31 cellular contexts compared by ENCODE assay signal in genomic region chr10:124045794-124046355, GRCh38. TPM values are rescaled to one million over a fixed set of nuclear protein-coding genes. Genes with fewer than 3 reads are reported as not detected.
DNase-seq lines count a peak whose midpoint lies in the region; FAIRE-seq and TF ChIP-seq lines count a peak whose summit lies in the region.
"Had no signal": no experiment of that assay in that cellular context is flagged by ENCODE, and none has a peak within 500 bp of the region (broad histone marks: within the 10 kb centered on the region; RNA-seq: fewer than 3 reads in every experiment).

No MANE protein-coding gene starts in this region.

- no peak overlapping the region for H3K27ac Mint-ChIP-seq in endothelial cell (ENCODE audit: unreplicated experiment)
- H3K27ac Mint-ChIP-seq: activated T-cell treated with anti-CD3 and anti-CD28 coated beads, Interleukin-2, amount 50 U/mL, for 24 hours; CD4-positive, alpha-beta T cell; nephron; T-helper 2 cell treated with Interferon-gamma antibody and Interleukin-4, amounts not matched to agents 5 μg/mL and 100 μg/mL, for 36 hours had no signal

- peaks cover 2% of the 10 kb centered on the region for H3K27me3 Mint-ChIP-seq in endothelial cell (ENCODE audit: unreplicated experiment)
- H3K27me3 Mint-ChIP-seq: CD4-positive, alpha-beta T cell had no signal

- intact Hi-C loops in sigmoid colon (cut with DNase I): no loop called here

- peaks cover 60% of the 10 kb centered on the region for H3K36me3 Mint-ChIP-seq in endothelial cell (ENCODE audit: low read depth, unreplicated experiment)

- H3K4me1 ChIP-seq in sigmoid colon: peaks cover 0 to 26% (median 7%) of the 10 kb centered on the region in 4 donors
- H3K4me1 ChIP-seq: pancreas, uterus had no signal

- H3K9me3 ChIP-seq in sigmoid colon: no peaks in the 10 kb centered on the region
- H3K9me3 ChIP-seq: pancreas, thoracic aorta, uterus had no signal

- H3K27ac ChIP-seq in sigmoid colon: peak overlapping the region in 3 of 4 donors; percentile 15 to 72 (median 37)
- H3K27ac ChIP-seq: pancreas, PC-9, thoracic aorta, uterus had no signal

- FAIRE-seq in GM12891 (lab: Jason Lieb, UNC): no peak
- FAIRE-seq: pancreas had no signal

- no peak overlapping the region for H3K4me3 ChIP-seq in sigmoid colon
- H3K4me3 ChIP-seq: dorsolateral prefrontal cortex, pancreas, PC-9, thoracic aorta, uterus had no signal

- peak overlapping the region; percentile 51 for H3K4me3 Mint-ChIP-seq in endothelial cell (ENCODE audit: unreplicated experiment)
- H3K4me3 Mint-ChIP-seq: activated T-cell treated with anti-CD3 and anti-CD28 coated beads, Interleukin-2, amount 50 U/mL, for 24 hours; CD4-positive, alpha-beta T cell; nephron; T-helper 2 cell treated with Interferon-gamma antibody and Interleukin-4, amounts not matched to agents 5 μg/mL and 100 μg/mL, for 36 hours had no signal

- H3K4me1 Mint-ChIP-seq in endothelial cell (ENCODE audit: unreplicated experiment): peaks cover 47% of the 10 kb centered on the region

- H3K27me3 ChIP-seq in sigmoid colon: no peaks in the 10 kb centered on the region
- H3K27me3 ChIP-seq: dorsolateral prefrontal cortex, pancreas, uterus had no signal

- DNase-seq in GM12891 (ENCODE audit: insufficient read length, low spot score): no peak
- DNase-seq in NOMO-1 treated with dmso at 0.1 percent for 144 hours (lab: John Stamatoyannopoulos, UW; ENCODE audit: unreplicated experiment): peak; percentile 25
- DNase-seq in endothelial cell (ENCODE audit: low spot score): no peak
- DNase-seq in sigmoid colon: no peak
- no peak for DNase-seq in AG08396 (ENCODE audit: low spot score)
- no peak for DNase-seq in activated CD4-positive, alpha-beta T cell treated with anti-CD3 and anti-CD28 coated beads for 4 hours
- no peak for DNase-seq in GDM1 (lab: John Stamatoyannopoulos, UW)
- DNase-seq in activated CD8-positive, alpha-beta memory T cell treated with anti-CD3 and anti-CD28 coated beads, Interleukin-2, amount 50 U/mL, for 48 hours: no peak
- DNase-seq: activated CD4-positive, alpha-beta T cell treated with anti-CD3 and anti-CD28 coated beads for 48 hours; activated gamma-delta T cell treated with Interleukin-2 at 50 U/mL for 16 hours; activated T-cell treated with anti-CD3 and anti-CD28 coated beads, Interleukin-2, amount 50 U/mL, for 24 hours; CD4-positive, alpha-beta T cell; DMS 273 treated with DMSO at 0.1 percent for 48 hours; HCEC 1CT; islet precursor cell; KBM-7; NCI-H146; NCI-H446 treated with DMSO at 0.1 percent for 48 hours; NCI-H82; PC-9; retina; SHP77; stimulated activated CD4-positive, alpha-beta T cell treated with anti-CD3 and anti-CD28 coated beads, Interleukin-4, amount 100 ng/mL, for 1 hour; stimulated activated naive CD4-positive, alpha-beta T cell treated with Interleukin-2 at 50 U/mL for 16 hours; uterus had no signal

- 73 to 88% methylated on average over 18 of the region's 18 CpGs for WGBS in sigmoid colon, 2 donors

- no peak for TF ChIP-seq EP300 in sigmoid colon (IDR thresholded peaks at IDR 0.05)

- H3K36me3 ChIP-seq in sigmoid colon: peaks cover 0 to 29% (median 8%) of the 10 kb centered on the region in 4 donors
- H3K36me3 ChIP-seq: pancreas, uterus had no signal

- H3K9me3 Mint-ChIP-seq in endothelial cell (ENCODE audit: unreplicated experiment): no peaks in the 10 kb centered on the region
- H3K9me3 Mint-ChIP-seq: T-helper 2 cell treated with Interferon-gamma antibody and Interleukin-4, amounts not matched to agents 5 μg/mL and 100 μg/mL, for 36 hours had no signal

- TF ChIP-seq POLR2A in GM12891 (IDR thresholded peaks at IDR 0.05; ENCODE audit: low read depth, low read length) (no peak), sigmoid colon (IDR thresholded peaks at IDR 0.05) (no peak)

- TF ChIP-seq CTCF in endothelial cell (IDR thresholded peaks at IDR 0.05; ENCODE audit: unreplicated experiment): no peak
- no peak for TF ChIP-seq CTCF in sigmoid colon (IDR thresholded peaks at IDR 0.05)

TF ChIP-seq in GM12891, 5 proteins besides CTCF, POLR2A, EP300 and RAD21:
- TF ChIP-seq SPI1 (IDR thresholded peaks at IDR 0.05; ENCODE audit: low read depth, low read length): peak; percentile 30; the same call in 1 of the 2 replicates
- TF ChIP-seq POLR2AphosphoS5 (IDR thresholded peaks at IDR 0.05; ENCODE audit: low read depth, low read length): no peak

RNA-seq across cellular contexts. Expression of gene CHST15, which starts 47.5 kb away (rescaled TPM):
- 0.50 TPM for polyA plus RNA-seq in GM12891 (2012; ENCODE audit: low read depth, missing spikeins)
- 148 TPM for total RNA-seq in endothelial cell (ENCODE audit: unreplicated experiment)
- total RNA-seq in sigmoid colon: 10 to 100 TPM; 29.9 to 57.9 (median 43.8) TPM
- polyA plus RNA-seq in sigmoid colon: 1 to 10 TPM; 2.4 to 8.7 (median 3.5) TPM
- total RNA-seq: activated CD8-positive, alpha-beta memory T cell treated with anti-CD3 and anti-CD28 coated beads for 36 hours had no signal
